28 cellular contexts compared by ENCODE assay signal in the genomic region with DNA sequence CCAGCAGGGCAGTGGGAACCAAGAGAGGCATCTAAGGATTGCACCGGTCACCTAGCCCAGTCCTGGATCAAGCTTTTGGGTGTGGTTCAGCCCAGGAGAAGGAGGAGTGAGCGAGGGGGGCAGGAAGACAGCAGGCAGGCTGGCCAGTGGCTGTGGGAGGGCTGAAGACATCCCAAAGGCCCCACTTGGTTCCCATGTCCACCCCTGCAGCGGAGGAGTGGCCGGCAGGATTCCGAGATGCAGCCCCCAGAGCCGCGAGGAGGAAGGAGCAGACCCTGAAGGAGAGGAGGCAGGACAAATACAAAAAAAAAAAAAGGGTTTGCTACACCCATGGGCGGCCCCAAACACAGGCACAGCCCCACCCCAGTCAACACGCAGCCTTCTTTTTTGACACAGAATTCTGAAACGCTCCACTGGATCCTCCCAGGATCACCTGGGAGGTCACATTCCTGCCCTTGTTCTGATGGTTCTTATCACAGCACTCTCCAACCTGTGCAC. TPM values are rescaled to one million over a fixed set of nuclear protein-coding genes. Genes with fewer than 3 reads are reported as not detected.
"Had no signal": no experiment of that assay in that cellular context is flagged by ENCODE, and none has a peak within 500 bp of the region (broad histone marks: within the 10 kb centered on the region; RNA-seq: fewer than 3 reads in every experiment).

No MANE protein-coding gene starts in this region.

- H3K36me3 ChIP-seq: cardiac muscle cell, esophagus muscularis mucosa, gastroesophageal sphincter, sigmoid colon had no signal

- H3K4me1 ChIP-seq: sigmoid colon had no signal

- H3K27ac ChIP-seq: body of pancreas, cardiac muscle cell, esophagus muscularis mucosa, gastroesophageal sphincter, sigmoid colon, VCaP had no signal

- DNase-seq: activated CD4-positive, alpha-beta memory T cell treated with anti-CD3 and anti-CD28 coated beads, Interleukin-2, amount 10 ng/mL, durations not matched to agents 7 days and 5 days; activated CD4-positive, alpha-beta T cell treated with anti-CD3 and anti-CD28 coated beads, Interleukin-2, amount 10 ng/mL, durations not matched to agents 24 days and 14 days; activated gamma-delta T cell; activated naive CD4-positive, alpha-beta T cell treated with anti-CD3 and anti-CD28 coated beads, Interleukin-2, amount 50 U/mL, for 16 hours; activated naive CD8-positive, alpha-beta T cell treated with anti-CD3 and anti-CD28 coated beads, Interleukin-2, amount 50 U/mL, for 24 hours; body of pancreas; effector CD4-positive, alpha-beta T cell; islet precursor cell; left colon; nephron progenitor cell; occipital lobe; stimulated activated CD4-positive, alpha-beta T cell treated with anti-CD3 and anti-CD28 coated beads, Interleukin-2, amount 100 ng/mL, for 48 hours; stimulated activated CD8-positive, alpha-beta memory T cell treated with anti-CD3 and anti-CD28 coated beads, Interleukin-4, amount 100 ng/mL, for 48 hours; stimulated activated naive B cell treated with anti-CD40 and anti-IgM and Interleukin-4, amounts not matched to agents 10 μg/mL and 1 μg/mL and 100 μg/mL, for 72 hours had no signal

- H3K9me3 ChIP-seq: body of pancreas, esophagus muscularis mucosa, gastroesophageal sphincter, sigmoid colon had no signal

- H3K4me1 Mint-ChIP-seq: activated CD4-positive, alpha-beta memory T cell treated with anti-CD3 and anti-CD28 coated beads, Interleukin-2, amount 10 ng/mL, durations not matched to agents 7 days and 5 days; activated CD4-positive, alpha-beta T cell treated with anti-CD3 and anti-CD28 coated beads, Interleukin-2, amount 10 ng/mL, durations not matched to agents 24 days and 14 days; activated naive CD8-positive, alpha-beta T cell treated with anti-CD3 and anti-CD28 coated beads, Interleukin-2, amount 50 U/mL, for 24 hours; memory B cell had no signal

- H3K4me3 ChIP-seq: body of pancreas, cardiac muscle cell, esophagus muscularis mucosa, gastroesophageal sphincter, sigmoid colon had no signal

- H3K27me3 Mint-ChIP-seq: activated CD4-positive, alpha-beta memory T cell treated with anti-CD3 and anti-CD28 coated beads, Interleukin-2, amount 10 ng/mL, durations not matched to agents 7 days and 5 days; activated naive CD8-positive, alpha-beta T cell treated with anti-CD3 and anti-CD28 coated beads, Interleukin-2, amount 50 U/mL, for 24 hours had no signal

- H3K27ac Mint-ChIP-seq: activated CD4-positive, alpha-beta memory T cell treated with anti-CD3 and anti-CD28 coated beads, Interleukin-2, amount 10 ng/mL, durations not matched to agents 7 days and 5 days; activated CD4-positive, alpha-beta T cell treated with anti-CD3 and anti-CD28 coated beads, Interleukin-2, amount 10 ng/mL, durations not matched to agents 24 days and 14 days; activated naive CD8-positive, alpha-beta T cell treated with anti-CD3 and anti-CD28 coated beads, Interleukin-2, amount 50 U/mL, for 24 hours; activated T-helper 1 cell treated with anti-CD3 and anti-CD28 coated beads, Interleukin-12 subunit alpha, Interleukin-12 subunit beta, Interleukin-2, Interleukin-4 antibody, amounts not matched to agents 30 ng/mL and 10 ng/mL and 1 ng/mL, durations not matched to agents 14 hours and 24 hours and 36 hours; dendritic cell treated with granulocyte-macrophage colony-stimulating factor and Interleukin-4, amounts not matched to agents 40 ng/mL and 50 ng/mL, for 4 days; memory B cell; nephron progenitor cell; stimulated activated naive B cell treated with anti-CD40 and anti-IgM and Interleukin-4, amounts not matched to agents 10 μg/mL and 1 μg/mL and 100 μg/mL, for 72 hours had no signal

- H3K4me3 Mint-ChIP-seq: activated CD4-positive, alpha-beta memory T cell treated with anti-CD3 and anti-CD28 coated beads, Interleukin-2, amount 10 ng/mL, durations not matched to agents 7 days and 5 days; activated CD4-positive, alpha-beta T cell treated with anti-CD3 and anti-CD28 coated beads, Interleukin-2, amount 10 ng/mL, durations not matched to agents 24 days and 14 days; activated naive CD8-positive, alpha-beta T cell treated with anti-CD3 and anti-CD28 coated beads, Interleukin-2, amount 50 U/mL, for 24 hours; activated T-helper 1 cell treated with anti-CD3 and anti-CD28 coated beads, Interleukin-12 subunit alpha, Interleukin-12 subunit beta, Interleukin-2, Interleukin-4 antibody, amounts not matched to agents 30 ng/mL and 10 ng/mL and 1 ng/mL, durations not matched to agents 14 hours and 24 hours and 36 hours; dendritic cell treated with granulocyte-macrophage colony-stimulating factor and Interleukin-4, amounts not matched to agents 40 ng/mL and 50 ng/mL, for 4 days; memory B cell; nephron progenitor cell; stimulated activated naive B cell treated with anti-CD40 and anti-IgM and Interleukin-4, amounts not matched to agents 10 μg/mL and 1 μg/mL and 100 μg/mL, for 72 hours had no signal

- H3K27me3 ChIP-seq: body of pancreas, cardiac muscle cell, esophagus muscularis mucosa, gastroesophageal sphincter, sigmoid colon had no signal

- ATAC-seq: activated CD4-positive, CD25-positive, alpha-beta regulatory T cell treated with anti-CD3 and anti-CD28 coated beads, Interleukin-2, amount 50 U/mL, for 24 hours; activated naive CD8-positive, alpha-beta T cell treated with anti-CD3 and anti-CD28 coated beads, Interleukin-2, amount 50 U/mL, for 24 hours; body of pancreas; gastroesophageal sphincter; stimulated activated naive B cell treated with anti-CD40 and anti-IgM and Interleukin-4, amounts not matched to agents 10 μg/mL and 1 μg/mL and 100 μg/mL, for 72 hours had no signal

- H3K36me3 Mint-ChIP-seq: memory B cell; stimulated activated naive B cell treated with anti-CD40 and anti-IgM and Interleukin-4, amounts not matched to agents 10 μg/mL and 1 μg/mL and 100 μg/mL, for 72 hours had no signal

- H3K9me3 Mint-ChIP-seq: activated CD4-positive, alpha-beta memory T cell treated with anti-CD3 and anti-CD28 coated beads, Interleukin-2, amount 10 ng/mL, durations not matched to agents 7 days and 5 days; activated CD4-positive, alpha-beta T cell treated with anti-CD3 and anti-CD28 coated beads, Interleukin-2, amount 10 ng/mL, durations not matched to agents 24 days and 14 days; activated naive CD8-positive, alpha-beta T cell treated with anti-CD3 and anti-CD28 coated beads, Interleukin-2, amount 50 U/mL, for 24 hours; activated T-helper 1 cell treated with anti-CD3 and anti-CD28 coated beads, Interleukin-12 subunit alpha, Interleukin-12 subunit beta, Interleukin-2, Interleukin-4 antibody, amounts not matched to agents 30 ng/mL and 10 ng/mL and 1 ng/mL, durations not matched to agents 14 hours and 24 hours and 36 hours; dendritic cell treated with granulocyte-macrophage colony-stimulating factor and Interleukin-4, amounts not matched to agents 40 ng/mL and 50 ng/mL, for 4 days; memory B cell; nephron progenitor cell; stimulated activated naive B cell treated with anti-CD40 and anti-IgM and Interleukin-4, amounts not matched to agents 10 μg/mL and 1 μg/mL and 100 μg/mL, for 72 hours had no signal

RNA-seq across cellular contexts. Expression of a gene that starts 1.1 kb away (rescaled TPM):
- total RNA-seq: activated CD4-positive, alpha-beta memory T cell treated with anti-CD3 and anti-CD28 coated beads, Interleukin-2, amount 10 ng/mL, durations not matched to agents 7 days and 5 days; activated CD4-positive, alpha-beta T cell treated with anti-CD3 and anti-CD28 coated beads, Interleukin-2, amount 10 ng/mL, durations not matched to agents 24 days and 14 days; activated T-helper 1 cell treated with anti-CD3 and anti-CD28 coated beads, Interleukin-12 subunit alpha, Interleukin-12 subunit beta, Interleukin-2, Interleukin-4 antibody, amounts not matched to agents 30 ng/mL and 10 ng/mL and 1 ng/mL, durations not matched to agents 14 hours and 24 hours and 36 hours; chondrocyte; esophagus muscularis mucosa; gastroesophageal sphincter; mononuclear cell; posterior vena cava; sigmoid colon; T-helper 2 cell treated with Interferon-gamma antibody and Interleukin-4, amounts not matched to agents 100 ng/mL and 5 ng/mL, for 36 hours; ureter had no signal

RNA-seq across cellular contexts. Expression of a gene that starts 30.6 kb away (rescaled TPM):
- total RNA-seq: activated CD4-positive, alpha-beta memory T cell treated with anti-CD3 and anti-CD28 coated beads, Interleukin-2, amount 10 ng/mL, durations not matched to agents 7 days and 5 days; activated CD4-positive, alpha-beta T cell treated with anti-CD3 and anti-CD28 coated beads, Interleukin-2, amount 10 ng/mL, durations not matched to agents 24 days and 14 days; activated T-helper 1 cell treated with anti-CD3 and anti-CD28 coated beads, Interleukin-12 subunit alpha, Interleukin-12 subunit beta, Interleukin-2, Interleukin-4 antibody, amounts not matched to agents 30 ng/mL and 10 ng/mL and 1 ng/mL, durations not matched to agents 14 hours and 24 hours and 36 hours; cardiac muscle cell; chondrocyte; mononuclear cell; T-helper 2 cell treated with Interferon-gamma antibody and Interleukin-4, amounts not matched to agents 100 ng/mL and 5 ng/mL, for 36 hours had no signal
- polyA plus RNA-seq: cardiac muscle cell had no signal
